Comparison of ENCODE assay signal across 2 cellular contexts in genomic region chr16:48193846-48194245, GRCh38.
TF ChIP-seq lines count a peak whose summit lies in the region.

No MANE protein-coding gene starts in this region.

TF ChIP-seq in IMR-90, 13 proteins besides CTCF, POLR2A, EP300 and RAD21:
- TF ChIP-seq MAFK (IDR thresholded peaks at IDR 0.05; ENCODE audit: low read depth, low read length) (0 out of 2 replicates have a peak, but pooled peaks have one; percentile 9), CHD1 (IDR thresholded peaks at IDR 0.05; ENCODE audit: low read depth, low read length) (no peak)

TF ChIP-seq in K562, 482 proteins besides CTCF, POLR2A, EP300 and RAD21:
- TF ChIP-seq PHF21A (IDR thresholded peaks at IDR 0.05; ENCODE audit: borderline replicate concordance, low read depth) (no peak), ZNF316 (IDR thresholded peaks at IDR 0.05) (peak; percentile 42; the same call in 1 of the 2 replicates), C11orf30 (IDR thresholded peaks at IDR 0.05; ENCODE audit: low read depth) (peak; percentile 38; the same call in 1 of the 2 replicates), GTF2F1 (IDR thresholded peaks at IDR 0.05; ENCODE audit: low read depth, low read length) (no peak)
